1 cellular context compared by ENCODE assay signal in genomic region chr2:215311625-215312394, GRCh38.
TF ChIP-seq lines count a peak whose summit lies in the region.

TSS of gene ATIC (plus strand) at chr2:215312059. CDS start at chr2:215312143, 84 bp downstream.

TF ChIP-seq in HepG2, 621 proteins besides CTCF, POLR2A, EP300 and RAD21 (continued from another document and continues in another):
- peak; percentile 73; the same call in 1 of the 2 replicates for TF ChIP-seq ZBTB10 (CRISPR knock-in tag; IDR thresholded peaks at IDR 0.05; ENCODE audit: borderline replicate concordance)
- peak; percentile 6; the same call in 1 of the 2 replicates for TF ChIP-seq ZNF30 (CRISPR knock-in tag; IDR thresholded peaks at IDR 0.05)
- no peak for TF ChIP-seq SCMH1 (CRISPR knock-in tag; IDR thresholded peaks at IDR 0.05; ENCODE audit: borderline replicate concordance)
- TF ChIP-seq, protein P1, sequence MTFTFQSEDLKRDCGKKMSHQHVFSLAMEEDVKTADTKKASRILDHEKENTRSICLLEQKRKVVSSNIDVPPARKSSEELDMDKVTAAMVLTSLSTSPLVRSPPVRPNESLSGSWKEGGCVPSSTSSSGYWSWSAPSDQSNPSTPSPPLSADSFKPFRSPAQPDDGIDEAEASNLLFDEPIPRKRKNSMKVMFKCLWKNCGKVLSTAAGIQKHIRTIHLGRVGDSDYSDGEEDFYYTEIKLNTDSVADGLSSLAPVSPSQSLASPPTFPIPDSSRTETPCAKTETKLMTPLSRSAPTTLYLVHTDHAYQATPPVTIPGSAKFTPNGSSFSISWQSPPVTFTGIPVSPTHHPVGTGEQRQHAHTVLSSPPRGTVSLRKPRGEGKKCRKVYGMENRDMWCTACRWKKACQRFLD (CRISPR knock-in tag; IDR thresholded peaks at IDR 0.05; ENCODE audit: borderline replicate concordance) = peak; percentile 94; the same call in 1 of the 2 replicates
- TF ChIP-seq, protein P2, sequence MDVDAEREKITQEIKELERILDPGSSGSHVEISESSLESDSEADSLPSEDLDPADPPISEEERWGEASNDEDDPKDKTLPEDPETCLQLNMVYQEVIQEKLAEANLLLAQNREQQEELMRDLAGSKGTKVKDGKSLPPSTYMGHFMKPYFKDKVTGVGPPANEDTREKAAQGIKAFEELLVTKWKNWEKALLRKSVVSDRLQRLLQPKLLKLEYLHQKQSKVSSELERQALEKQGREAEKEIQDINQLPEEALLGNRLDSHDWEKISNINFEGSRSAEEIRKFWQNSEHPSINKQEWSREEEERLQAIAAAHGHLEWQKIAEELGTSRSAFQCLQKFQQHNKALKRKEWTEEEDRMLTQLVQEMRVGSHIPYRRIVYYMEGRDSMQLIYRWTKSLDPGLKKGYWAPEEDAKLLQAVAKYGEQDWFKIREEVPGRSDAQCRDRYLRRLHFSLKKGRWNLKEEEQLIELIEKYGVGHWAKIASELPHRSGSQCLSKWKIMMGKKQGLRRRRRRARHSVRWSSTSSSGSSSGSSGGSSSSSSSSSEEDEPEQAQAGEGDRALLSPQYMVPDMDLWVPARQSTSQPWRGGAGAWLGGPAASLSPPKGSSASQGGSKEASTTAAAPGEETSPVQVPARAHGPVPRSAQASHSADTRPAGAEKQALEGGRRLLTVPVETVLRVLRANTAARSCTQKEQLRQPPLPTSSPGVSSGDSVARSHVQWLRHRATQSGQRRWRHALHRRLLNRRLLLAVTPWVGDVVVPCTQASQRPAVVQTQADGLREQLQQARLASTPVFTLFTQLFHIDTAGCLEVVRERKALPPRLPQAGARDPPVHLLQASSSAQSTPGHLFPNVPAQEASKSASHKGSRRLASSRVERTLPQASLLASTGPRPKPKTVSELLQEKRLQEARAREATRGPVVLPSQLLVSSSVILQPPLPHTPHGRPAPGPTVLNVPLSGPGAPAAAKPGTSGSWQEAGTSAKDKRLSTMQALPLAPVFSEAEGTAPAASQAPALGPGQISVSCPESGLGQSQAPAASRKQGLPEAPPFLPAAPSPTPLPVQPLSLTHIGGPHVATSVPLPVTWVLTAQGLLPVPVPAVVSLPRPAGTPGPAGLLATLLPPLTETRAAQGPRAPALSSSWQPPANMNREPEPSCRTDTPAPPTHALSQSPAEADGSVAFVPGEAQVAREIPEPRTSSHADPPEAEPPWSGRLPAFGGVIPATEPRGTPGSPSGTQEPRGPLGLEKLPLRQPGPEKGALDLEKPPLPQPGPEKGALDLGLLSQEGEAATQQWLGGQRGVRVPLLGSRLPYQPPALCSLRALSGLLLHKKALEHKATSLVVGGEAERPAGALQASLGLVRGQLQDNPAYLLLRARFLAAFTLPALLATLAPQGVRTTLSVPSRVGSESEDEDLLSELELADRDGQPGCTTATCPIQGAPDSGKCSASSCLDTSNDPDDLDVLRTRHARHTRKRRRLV (CRISPR knock-in tag; IDR thresholded peaks at IDR 0.05) = no peak
- peak; percentile 96 for TF ChIP-seq AHR (CRISPR knock-in tag; IDR thresholded peaks at IDR 0.05)
- TF ChIP-seq, protein P3, sequence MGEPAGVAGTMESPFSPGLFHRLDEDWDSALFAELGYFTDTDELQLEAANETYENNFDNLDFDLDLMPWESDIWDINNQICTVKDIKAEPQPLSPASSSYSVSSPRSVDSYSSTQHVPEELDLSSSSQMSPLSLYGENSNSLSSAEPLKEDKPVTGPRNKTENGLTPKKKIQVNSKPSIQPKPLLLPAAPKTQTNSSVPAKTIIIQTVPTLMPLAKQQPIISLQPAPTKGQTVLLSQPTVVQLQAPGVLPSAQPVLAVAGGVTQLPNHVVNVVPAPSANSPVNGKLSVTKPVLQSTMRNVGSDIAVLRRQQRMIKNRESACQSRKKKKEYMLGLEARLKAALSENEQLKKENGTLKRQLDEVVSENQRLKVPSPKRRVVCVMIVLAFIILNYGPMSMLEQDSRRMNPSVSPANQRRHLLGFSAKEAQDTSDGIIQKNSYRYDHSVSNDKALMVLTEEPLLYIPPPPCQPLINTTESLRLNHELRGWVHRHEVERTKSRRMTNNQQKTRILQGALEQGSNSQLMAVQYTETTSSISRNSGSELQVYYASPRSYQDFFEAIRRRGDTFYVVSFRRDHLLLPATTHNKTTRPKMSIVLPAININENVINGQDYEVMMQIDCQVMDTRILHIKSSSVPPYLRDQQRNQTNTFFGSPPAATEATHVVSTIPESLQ (CRISPR knock-in tag; conservative IDR thresholded peaks at IDR 0.05) = peak; percentile 90
- TF ChIP-seq ZFP62 (CRISPR knock-in tag; IDR thresholded peaks at IDR 0.05) = no peak
- TF ChIP-seq SMARCE1 (IDR thresholded peaks at IDR 0.05; ENCODE audit: borderline replicate concordance) = no peak
- TF ChIP-seq SP2 (CRISPR knock-in tag; IDR thresholded peaks at IDR 0.05) = peak; percentile 3; the same call in 1 of the 2 replicates
- TF ChIP-seq ZSCAN31 (CRISPR knock-in tag; IDR thresholded peaks at IDR 0.05; ENCODE audit: low read depth) = peak; percentile 100
- peak; percentile 62 for TF ChIP-seq PHF21A (CRISPR knock-in tag; IDR thresholded peaks at IDR 0.05)
- peak; percentile 55; the same call in 1 of the 2 replicates for TF ChIP-seq ZNF746 (CRISPR knock-in tag; IDR thresholded peaks at IDR 0.05)
- TF ChIP-seq ZNF136 (CRISPR knock-in tag; IDR thresholded peaks at IDR 0.05; ENCODE audit: low read depth) = peak; percentile 95
- 0 out of 2 replicates have a peak, but pooled peaks have one; percentile 25 for TF ChIP-seq ZBTB7B (CRISPR knock-in tag; IDR thresholded peaks at IDR 0.05)
- TF ChIP-seq ZFP1 (CRISPR knock-in tag; IDR thresholded peaks at IDR 0.05) = peak; percentile 32; the same call in 1 of the 2 replicates
- TF ChIP-seq ZNF430 (CRISPR knock-in tag; IDR thresholded peaks at IDR 0.05) = peak; percentile 98
- TF ChIP-seq SUZ12 (IDR thresholded peaks at IDR 0.05; ENCODE audit: low read depth, low read length) = no peak
- TF ChIP-seq TRIM24 (CRISPR knock-in tag; IDR thresholded peaks at IDR 0.05) = no peak
- peak; percentile 83 for TF ChIP-seq GABPA (IDR thresholded peaks at IDR 0.05; ENCODE audit: low read depth, low read length)
- TF ChIP-seq GABPA (CRISPR knock-in tag; IDR thresholded peaks at IDR 0.05; ENCODE audit: low read depth) = peak; percentile 90
- TF ChIP-seq, protein P4, sequence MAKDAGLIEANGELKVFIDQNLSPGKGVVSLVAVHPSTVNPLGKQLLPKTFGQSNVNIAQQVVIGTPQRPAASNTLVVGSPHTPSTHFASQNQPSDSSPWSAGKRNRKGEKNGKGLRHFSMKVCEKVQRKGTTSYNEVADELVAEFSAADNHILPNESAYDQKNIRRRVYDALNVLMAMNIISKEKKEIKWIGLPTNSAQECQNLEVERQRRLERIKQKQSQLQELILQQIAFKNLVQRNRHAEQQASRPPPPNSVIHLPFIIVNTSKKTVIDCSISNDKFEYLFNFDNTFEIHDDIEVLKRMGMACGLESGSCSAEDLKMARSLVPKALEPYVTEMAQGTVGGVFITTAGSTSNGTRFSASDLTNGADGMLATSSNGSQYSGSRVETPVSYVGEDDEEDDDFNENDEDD (CRISPR knock-in tag; IDR thresholded peaks at IDR 0.05; ENCODE audit: borderline replicate concordance) = peak; percentile 98
- peak; percentile 96; the same call in 1 of the 2 replicates for TF ChIP-seq ZNF839 (CRISPR knock-in tag; IDR thresholded peaks at IDR 0.05; ENCODE audit: borderline replicate concordance)
- TF ChIP-seq ZNF484 (CRISPR knock-in tag; IDR thresholded peaks at IDR 0.05; ENCODE audit: borderline replicate concordance, low read depth) = no peak
- TF ChIP-seq, protein P5, sequence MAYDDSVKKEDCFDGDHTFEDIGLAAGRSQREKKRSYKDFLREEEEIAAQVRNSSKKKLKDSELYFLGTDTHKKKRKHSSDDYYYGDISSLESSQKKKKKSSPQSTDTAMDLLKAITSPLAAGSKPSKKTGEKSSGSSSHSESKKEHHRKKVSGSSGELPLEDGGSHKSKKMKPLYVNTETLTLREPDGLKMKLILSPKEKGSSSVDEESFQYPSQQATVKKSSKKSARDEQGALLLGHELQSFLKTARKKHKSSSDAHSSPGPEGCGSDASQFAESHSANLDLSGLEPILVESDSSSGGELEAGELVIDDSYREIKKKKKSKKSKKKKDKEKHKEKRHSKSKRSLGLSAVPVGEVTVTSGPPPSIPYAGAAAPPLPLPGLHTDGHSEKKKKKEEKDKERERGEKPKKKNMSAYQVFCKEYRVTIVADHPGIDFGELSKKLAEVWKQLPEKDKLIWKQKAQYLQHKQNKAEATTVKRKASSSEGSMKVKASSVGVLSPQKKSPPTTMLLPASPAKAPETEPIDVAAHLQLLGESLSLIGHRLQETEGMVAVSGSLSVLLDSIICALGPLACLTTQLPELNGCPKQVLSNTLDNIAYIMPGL (CRISPR knock-in tag; IDR thresholded peaks at IDR 0.05; ENCODE audit: borderline replicate concordance in 1 of 2, low read depth in 1 of 2) = peak; percentile 85
- TF ChIP-seq CEBPZ (IDR thresholded peaks at IDR 0.05; ENCODE audit: low read length) = no peak
- peak; percentile 59 for TF ChIP-seq AGO1 (IDR thresholded peaks at IDR 0.05; ENCODE audit: low read depth, low read length, poor library complexity, severe bottlenecking)
- no peak for TF ChIP-seq PAF1 (CRISPR knock-in tag; IDR thresholded peaks at IDR 0.05)
- peak; percentile 86; the same call in 1 of the 2 replicates for TF ChIP-seq HBP1 (CRISPR knock-in tag; IDR thresholded peaks at IDR 0.05; ENCODE audit: low read depth)
- TF ChIP-seq, protein P6, sequence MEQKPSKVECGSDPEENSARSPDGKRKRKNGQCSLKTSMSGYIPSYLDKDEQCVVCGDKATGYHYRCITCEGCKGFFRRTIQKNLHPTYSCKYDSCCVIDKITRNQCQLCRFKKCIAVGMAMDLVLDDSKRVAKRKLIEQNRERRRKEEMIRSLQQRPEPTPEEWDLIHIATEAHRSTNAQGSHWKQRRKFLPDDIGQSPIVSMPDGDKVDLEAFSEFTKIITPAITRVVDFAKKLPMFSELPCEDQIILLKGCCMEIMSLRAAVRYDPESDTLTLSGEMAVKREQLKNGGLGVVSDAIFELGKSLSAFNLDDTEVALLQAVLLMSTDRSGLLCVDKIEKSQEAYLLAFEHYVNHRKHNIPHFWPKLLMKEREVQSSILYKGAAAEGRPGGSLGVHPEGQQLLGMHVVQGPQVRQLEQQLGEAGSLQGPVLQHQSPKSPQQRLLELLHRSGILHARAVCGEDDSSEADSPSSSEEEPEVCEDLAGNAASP (CRISPR knock-in tag; IDR thresholded peaks at IDR 0.05; ENCODE audit: borderline replicate concordance) = peak; percentile 61; the same call in 1 of the 2 replicates
- TF ChIP-seq MYPOP (CRISPR knock-in tag; IDR thresholded peaks at IDR 0.05) = peak; percentile 89
- TF ChIP-seq KLF9 (CRISPR knock-in tag; IDR thresholded peaks at IDR 0.05; ENCODE audit: low read depth) = 0 out of 2 replicates have a peak, but pooled peaks have one; percentile 51
- peak; percentile 93; the same call in 1 of the 2 replicates for TF ChIP-seq ZSCAN12 (CRISPR knock-in tag; IDR thresholded peaks at IDR 0.05)
- no peak for TF ChIP-seq LCORL (IDR thresholded peaks at IDR 0.05)
- peak; percentile 93 for TF ChIP-seq LCORL (CRISPR knock-in tag; IDR thresholded peaks at IDR 0.05)
- TF ChIP-seq SRSF9 (IDR thresholded peaks at IDR 0.05; ENCODE audit: borderline replicate concordance, insufficient read depth, low read depth, low read length, poor library complexity, severe bottlenecking) = no peak
